In the genomic region with DNA sequence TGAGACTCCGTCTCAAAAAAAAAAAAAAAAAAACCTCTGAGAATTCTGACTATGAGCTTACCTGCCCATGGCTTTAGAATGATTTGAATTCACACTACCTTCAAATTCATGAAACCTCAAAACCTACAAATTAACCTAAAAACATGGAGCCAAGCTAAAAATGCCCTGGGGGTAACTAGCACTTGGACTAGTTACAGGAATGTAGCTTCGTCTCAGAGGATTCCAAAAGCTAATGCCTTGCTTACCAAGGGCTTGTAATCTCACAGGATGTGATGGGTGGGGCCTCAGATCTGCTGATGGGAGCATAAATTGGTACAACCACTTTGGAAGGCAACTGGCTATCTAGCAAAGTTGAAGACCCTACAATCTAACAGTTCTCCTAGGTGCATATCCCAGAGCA, we compare ENCODE assay signal across 31 cellular contexts.
"Had no signal": no experiment of that assay in that cellular context is flagged by ENCODE, and none has a peak within 500 bp of the region (broad histone marks: within the 10 kb centered on the region; RNA-seq: fewer than 3 reads in every experiment).

No MANE protein-coding gene starts in this region.

- FAIRE-seq: bronchial epithelial cell had no signal

- H3K27me3 ChIP-seq: Peyer's patch had no signal

- ATAC-seq: activated naive CD4-positive, alpha-beta T cell treated with anti-CD3 and anti-CD28 coated beads, Interleukin-2, amount 50 U/mL, for 72 hours; activated T-cell treated with anti-CD3 and anti-CD28 coated beads, Interleukin-2, amount 50 U/mL, for 4 hours; Right ventricle myocardium inferior had no signal

- H3K36me3 ChIP-seq: Peyer's patch had no signal

- H3K9me3 ChIP-seq: Peyer's patch had no signal

- H3K4me3 ChIP-seq: Peyer's patch had no signal

- H3K4me1 ChIP-seq: Peyer's patch had no signal

- H3K27ac ChIP-seq: Peyer's patch, RWPE1, VCaP had no signal

- DNase-seq: activated B cell treated with CpG ODN at 0.5 μM for 24 hours; activated CD4-positive, alpha-beta memory T cell treated with anti-CD3 and anti-CD28 coated beads for 36 hours; activated CD4-positive, alpha-beta T cell treated with anti-CD3 and anti-CD28 coated beads for 4 hours; activated CD4-positive, alpha-beta T cell treated with anti-CD3 and anti-CD28 coated beads, Interleukin-2, amount 50 U/mL, for 1 hour; activated CD4-positive, CD25-positive, alpha-beta regulatory T cell treated with anti-CD3 and anti-CD28 coated beads, Interleukin-2, amount 50 U/mL, for 72 hours; activated CD8-positive, alpha-beta memory T cell treated with anti-CD3 and anti-CD28 coated beads, Interleukin-2, amount 50 U/mL, for 4 hours; activated gamma-delta T cell treated with Interleukin-2 at 50 U/mL for 16 hours; activated naive CD4-positive, alpha-beta T cell treated with anti-CD3 and anti-CD28 coated beads for 36 hours; activated T-cell treated with anti-CD3 and anti-CD28 coated beads for 4 hours; activated T-cell treated with anti-CD3 and anti-CD28 coated beads, Interleukin-2, amount 50 U/mL, for 4 hours; anterior cingulate cortex; caudate nucleus; cerebellar nuclear complex; NCI-H1092 treated with DMSO at 0.1 percent for 48 hours; NCI-H1417 treated with DMSO at 0.1 percent for 48 hours; NCI-H187 treated with DMSO at 0.1 percent for 48 hours; NCI-H2081; NCI-H2171 treated with DMSO at 0.1 percent for 48 hours; NCI-H2227 treated with DMSO at 0.1 percent for 48 hours; NCI-H524 treated with DMSO at 0.1 percent for 48 hours; Peyer's patch; SIG-M5; SW 1271; T-helper 1 cell; T-helper 2 cell; T-helper 9 cell had no signal
